Comparison of ENCODE assay signal across 16 cellular contexts in genomic region chr1:236084386-236084730, GRCh38. TPM values are rescaled to one million over a fixed set of nuclear protein-coding genes. Genes with fewer than 3 reads are reported as not detected.
DNase-seq lines count a peak whose midpoint lies in the region; TF ChIP-seq lines count a peak whose summit lies in the region.
"Had no signal": no experiment of that assay in that cellular context is flagged by ENCODE, and none has a peak within 500 bp of the region (broad histone marks: within the 10 kb centered on the region; RNA-seq: fewer than 3 reads in every experiment).

No MANE protein-coding gene starts in this region.

- no TSS peak for BruUV-seq in Caco-2 (replicated peaks; lab: Mats Ljungman, UMichigan)

- H3K4me3 ChIP-seq in Caco-2 (ENCODE audit: low read depth, low read length) = peak overlapping the region; percentile 13
- H3K4me3 ChIP-seq in HEK293 (ENCODE audit: low read depth, low read length) = no peak overlapping the region
- no peak overlapping the region for H3K4me3 ChIP-seq in adrenal gland
- H3K4me3 ChIP-seq in hepatocyte = no peak overlapping the region

- H2AFZ ChIP-seq in hepatocyte = no peak overlapping the region

- H3K27me3 ChIP-seq in Caco-2 (replicated peaks; ENCODE audit: control insufficient read depth, insufficient read depth, low read length) (no peaks in the 10 kb centered on the region), adrenal gland (no peaks in the 10 kb centered on the region), hepatocyte (no peaks in the 10 kb centered on the region)

- intact Hi-C loops in Caco-2 (cut with micrococcal nuclease; ENCODE audit: unreplicated experiment) (loop anchor here (2.0 to 5.0 kb wide), 2 partner anchors 20 to 82 kb away; partner anchors contain the start of gene NID1), adrenal gland (cut with DNase I) (no loop called here)

- H3K4me3 Mint-ChIP-seq in Caco-2 (ENCODE audit: unreplicated experiment) = peak overlapping the region; percentile 65
- H3K4me3 Mint-ChIP-seq: CD4-positive, alpha-beta T cell; H9 had no signal

- H3K4me1 ChIP-seq in Caco-2 = peaks cover 24% of the 10 kb centered on the region
- no peaks in the 10 kb centered on the region for H3K4me1 ChIP-seq in HEK293 (ENCODE audit: control insufficient read depth, insufficient read depth, low read length)
- peaks cover 5 to 17% of the 10 kb centered on the region in 2 donors for H3K4me1 ChIP-seq in adrenal gland (replicated peaks in 1 of 2)
- peaks cover 16% of the 10 kb centered on the region for H3K4me1 ChIP-seq in hepatocyte (ENCODE audit: insufficient read depth)

- no peak for TF ChIP-seq POLR2A in adrenal gland (IDR thresholded peaks at IDR 0.05)

- H4K20me1 ChIP-seq in hepatocyte (ENCODE audit: insufficient read depth, poor library complexity, severe bottlenecking) = no peaks in the 10 kb centered on the region

- POLR2A ChIA-PET in Caco-2 (lab: Charles Lee) (no interaction called here), HEK293 (lab: Yijun Ruan, JAX) (interaction anchor here (0.6 kb wide), 1 partner anchor 516 kb away, joined by 9 read pairs; no protein-coding TSS in a partner anchor)

- 0 out of 2 replicates have a peak, but pooled peaks cover 2% of the 10 kb centered on the region for H3K9me3 ChIP-seq in Caco-2
- H3K9me3 ChIP-seq in HEK293 (ENCODE audit: control insufficient read depth, insufficient read depth, low read depth, low read length) = no peaks in the 10 kb centered on the region
- no peaks in the 10 kb centered on the region for H3K9me3 ChIP-seq in adrenal gland (replicated peaks in 1 of 3)
- no peaks in the 10 kb centered on the region for H3K9me3 ChIP-seq in hepatocyte (ENCODE audit: low read depth)

- peaks cover 4% of the 10 kb centered on the region for H3K36me3 Mint-ChIP-seq in Caco-2 (ENCODE audit: insufficient read depth, unreplicated experiment)

- peaks cover 18% of the 10 kb centered on the region for H3K4me1 Mint-ChIP-seq in Caco-2 (ENCODE audit: low read depth, unreplicated experiment)

- H3K27ac ChIP-seq in HEK293 (ENCODE audit: extremely low read depth, low read depth, low read length) = no peak overlapping the region
- peak overlapping the region in 4 of 5 donors; percentile 62 to 84 (median 74) for H3K27ac ChIP-seq in adrenal gland
- peak overlapping the region; percentile 63 for H3K27ac ChIP-seq in hepatocyte
- H3K27ac ChIP-seq: C4-2B had no signal

- CTCF ChIA-PET in Caco-2 (lab: Charles Lee) (no interaction called here), HEK293 (lab: Yijun Ruan, JAX) (no interaction called here)

- H3K9me3 Mint-ChIP-seq in Caco-2 (ENCODE audit: unreplicated experiment) = no peaks in the 10 kb centered on the region
- H3K9me3 Mint-ChIP-seq: CD4-positive, alpha-beta T cell; H9 had no signal

- TF ChIP-seq CTCF in Caco-2 (IDR thresholded peaks at IDR 0.05; ENCODE audit: insufficient read depth in 1 of 2, low read depth in 1 of 2, low read length in 1 of 2, severe bottlenecking in 1 of 2, unreplicated experiment in 1 of 2) (no peak), HEK293 (tag by site-specific recombination; IDR thresholded peaks at IDR 0.05) (no peak), adrenal gland (IDR thresholded peaks at IDR 0.05) (no peak), hepatocyte (IDR thresholded peaks at IDR 0.05; ENCODE audit: poor library complexity) (no peak)

- H3K36me3 ChIP-seq in Caco-2 (ENCODE audit: control insufficient read depth, insufficient read depth, low read length) = no peaks in the 10 kb centered on the region
- H3K36me3 ChIP-seq in HEK293 (ENCODE audit: control insufficient read depth in 2 of 2, insufficient read depth in 1 of 2, low read length in 2 of 2) = no peaks in the 10 kb centered on the region
- no peaks in the 10 kb centered on the region for H3K36me3 ChIP-seq in adrenal gland (replicated peaks in 1 of 2)
- no peaks in the 10 kb centered on the region for H3K36me3 ChIP-seq in hepatocyte (replicated peaks; ENCODE audit: insufficient read depth, low read depth)

- H3K27me3 Mint-ChIP-seq in Caco-2 (ENCODE audit: insufficient read depth, unreplicated experiment) = no peaks in the 10 kb centered on the region
- H3K27me3 Mint-ChIP-seq: CD4-positive, alpha-beta T cell had no signal

- no peaks in the 10 kb centered on the region for H3K9me2 ChIP-seq in hepatocyte (replicated peaks; ENCODE audit: insufficient read depth)

- H3K4me2 ChIP-seq in hepatocyte = peak overlapping the region; percentile 64

- 72 to 88% (median 79%) methylated on average over 3 of the region's 3 CpGs for WGBS in adrenal gland, 4 donors
- 85% methylated on average over 3 of the region's 3 CpGs for WGBS in hepatocyte (ENCODE audit: low lambda C conversion rate, missing lambda C conversion rate)

- DNase-seq in Caco-2 (no peak), adrenal gland (no peak), hepatocyte (ENCODE audit: low spot score) (no peak), NCI-H1694 (lab: John Stamatoyannopoulos, UW) (no peak), HuH-7 (ENCODE audit: low spot score) (no peak), SKM-1 treated with dmso at 0.1 percent for 144 hours (lab: John Stamatoyannopoulos, UW; ENCODE audit: unreplicated experiment) (no peak)
- no peak for DNase-seq in stimulated activated CD8-positive, alpha-beta memory T cell treated with anti-CD3 and anti-CD28 coated beads, Interleukin-4, amount 100 ng/mL, for 48 hours
- DNase-seq: ACHN; CD4-positive, alpha-beta T cell; DMS153; DMS79; GDM1; GOT3; H9 had no signal

- H3K79me2 ChIP-seq in hepatocyte = no peaks in the 10 kb centered on the region

- H3K27ac Mint-ChIP-seq in Caco-2 (ENCODE audit: unreplicated experiment) = peak overlapping the region; percentile 45
- H3K27ac Mint-ChIP-seq: CD4-positive, alpha-beta T cell; H9 had no signal

TF ChIP-seq in HEK293, 187 proteins besides CTCF, POLR2A, EP300 and RAD21 (continues in another document):
- peak; percentile 97 for TF ChIP-seq ZSCAN5A (tag by site-specific recombination; IDR thresholded peaks at IDR 0.05)
- TF ChIP-seq ZNF280D (tag by site-specific recombination; IDR thresholded peaks at IDR 0.05) = 0 out of 2 replicates have a peak, but pooled peaks have one; percentile 87
- no peak for TF ChIP-seq ZNF416 (tag by site-specific recombination; IDR thresholded peaks at IDR 0.05)
- TF ChIP-seq ZNF37A (tag by site-specific recombination; IDR thresholded peaks at IDR 0.05) = no peak
- no peak for TF ChIP-seq ZNF610 (tag by site-specific recombination; IDR thresholded peaks at IDR 0.05; ENCODE audit: borderline replicate concordance)
- no peak for TF ChIP-seq ZNF600 (tag by site-specific recombination; IDR thresholded peaks at IDR 0.05)
- no peak for TF ChIP-seq ZBTB44 (tag by site-specific recombination; IDR thresholded peaks at IDR 0.05)
- no peak for TF ChIP-seq ZNF654 (tag by site-specific recombination; IDR thresholded peaks at IDR 0.05; ENCODE audit: low read depth)

RNA-seq across cellular contexts. Expression of gene NID1, which starts 19.5 kb away (rescaled TPM):
- total RNA-seq in Caco-2 (2022) (43.7 and 48.5 TPM in 2 replicates), adrenal gland (100 to 1,000 TPM in 5 of 8 donors, 10 to 100 TPM in 3; 71.2 to 216 (median 112) TPM), hepatocyte (57.3 and 72.8 TPM in 2 replicates)
- polyA plus RNA-seq in adrenal gland (10 to 100 TPM; 26.0 to 61.1 (median 32.2) TPM), hepatocyte (53.8 and 58.8 TPM in 2 replicates)

RNA-seq across cellular contexts. Expression of gene GPR137B, which starts 58.0 kb away (rescaled TPM):
- total RNA-seq in Caco-2 (2022) = 5.5 and 5.9 TPM in 2 replicates
- total RNA-seq in adrenal gland = 10 to 100 TPM; 11.8 to 30.0 (median 15.8) TPM
- polyA plus RNA-seq in adrenal gland = 1 to 10 TPM; 3.9 to 9.1 (median 4.7) TPM
- 13.4 and 15.5 TPM in 2 replicates for total RNA-seq in hepatocyte
- 12.2 and 13.0 TPM in 2 replicates for polyA plus RNA-seq in hepatocyte
